Comparison of ENCODE assay signal across 2 cellular contexts in genomic region chr1:110335265-110335664, GRCh38.
TF ChIP-seq lines count a peak whose summit lies in the region.

No MANE protein-coding gene starts in this region.

TF ChIP-seq in HEK293, 187 proteins besides CTCF, POLR2A, EP300 and RAD21:
- TF ChIP-seq ZNF629 (tag by site-specific recombination; IDR thresholded peaks at IDR 0.05) (no peak), ZNF121 (tag by site-specific recombination; IDR thresholded peaks at IDR 0.05) (peak; percentile 93), ZNF157 (tag by site-specific recombination; IDR thresholded peaks at IDR 0.05) (no peak)
TF ChIP-seq in HEK293: peak in this region for 1.

TF ChIP-seq in K562, 482 proteins besides CTCF, POLR2A, EP300 and RAD21:
- no peak for TF ChIP-seq HBP1 (CRISPR knock-in tag; IDR thresholded peaks at IDR 0.05)
- no peak for TF ChIP-seq BDP1 (IDR thresholded peaks at IDR 0.05; ENCODE audit: insufficient read depth, insufficient read length)
- TF ChIP-seq TSHZ1 (CRISPR knock-in tag; IDR thresholded peaks at IDR 0.05): no peak
- TF ChIP-seq ZNF830 (CRISPR knock-in tag; IDR thresholded peaks at IDR 0.05): no peak
- TF ChIP-seq RBM25 (IDR thresholded peaks at IDR 0.05; ENCODE audit: low read depth, low read length, severe bottlenecking): peak; percentile 54
- no peak for TF ChIP-seq BRF1 (IDR thresholded peaks at IDR 0.05; ENCODE audit: borderline replicate concordance, extremely low read depth, insufficient read length)
- no peak for TF ChIP-seq ZSCAN29 (IDR thresholded peaks at IDR 0.05)
- peak; percentile 78 for TF ChIP-seq ZNF121 (CRISPR knock-in tag; conservative IDR thresholded peaks at IDR 0.05)
- peak; percentile 26 to 36; a peak in 2 of 4 replicates for TF ChIP-seq KDM1A (IDR thresholded peaks at IDR 0.05)
- peak; percentile 80 for TF ChIP-seq BCOR (IDR thresholded peaks at IDR 0.05)
- TF ChIP-seq GABPB1 (CRISPR knock-in tag; IDR thresholded peaks at IDR 0.05): no peak
- peak; percentile 22; the same call in 1 of the 2 replicates for TF ChIP-seq TAL1 (IDR thresholded peaks at IDR 0.05)
- TF ChIP-seq CGGBP1 (CRISPR knock-in tag; IDR thresholded peaks at IDR 0.05): no peak
- TF ChIP-seq ZNF280A (IDR thresholded peaks at IDR 0.05; ENCODE audit: low read depth, partially characterized antibody): no peak
- no peak for TF ChIP-seq JUND (IDR thresholded peaks at IDR 0.05; ENCODE audit: borderline replicate concordance, low read depth, low read length)
- TF ChIP-seq JUND (tag; IDR thresholded peaks at IDR 0.05; ENCODE audit: borderline replicate concordance, low read depth, low read length): no peak
- peak; percentile 24; the same call in 1 of the 2 replicates for TF ChIP-seq NCOR1 (IDR thresholded peaks at IDR 0.05)
- peak; percentile 68 for TF ChIP-seq CBFA2T3 (IDR thresholded peaks at IDR 0.05)
- TF ChIP-seq CBFA2T2 (conservative IDR thresholded peaks at IDR 0.05): peak; percentile 43
- TF ChIP-seq ZNF217 (CRISPR knock-in tag; IDR thresholded peaks at IDR 0.05): no peak
- no peak for TF ChIP-seq ZC3H11A (IDR thresholded peaks at IDR 0.05; ENCODE audit: low read depth, low read length)
